ENCODE assay signal across 24 cellular contexts in the genomic region with DNA sequence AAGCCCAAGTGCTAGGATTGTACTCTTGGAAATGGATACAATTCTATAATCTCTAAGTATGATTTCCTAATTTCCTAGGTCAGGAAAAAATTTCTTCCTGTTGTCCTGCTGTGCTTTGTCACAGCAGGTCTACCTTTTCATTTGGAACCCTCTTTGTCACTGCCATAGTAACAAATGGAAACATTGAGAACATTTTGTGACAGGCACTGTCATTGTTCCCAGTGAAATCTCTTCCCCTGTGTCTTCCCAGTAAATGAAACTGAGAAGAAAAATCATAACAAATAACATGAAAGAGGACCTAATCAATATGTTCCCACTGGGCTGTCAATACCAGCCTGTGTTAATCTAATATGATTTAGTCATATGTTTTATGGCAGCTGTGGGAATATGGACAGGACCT.
"Had no signal": no experiment of that assay in that cellular context is flagged by ENCODE, and none has a peak within 500 bp of the region (broad histone marks: within the 10 kb centered on the region; RNA-seq: fewer than 3 reads in every experiment).

No MANE protein-coding gene starts in this region.

- H3K4me3 ChIP-seq: adrenal gland, ascending aorta, dorsolateral prefrontal cortex, heart right ventricle, mucosa of descending colon, smooth muscle cell, thoracic aorta had no signal

- H3K27ac ChIP-seq: adrenal gland, ascending aorta, dorsolateral prefrontal cortex, heart right ventricle, thoracic aorta had no signal

- H3K27me3 Mint-ChIP-seq: activated naive CD8-positive, alpha-beta T cell; activated T-helper 17 cell treated with anti-CD3 and anti-CD28 coated beads, Interleukin-2, amount 50 U/mL, for 72 hours; memory B cell; type B pancreatic cell had no signal

- H3K9me3 ChIP-seq: adrenal gland, ascending aorta, mucosa of descending colon, thoracic aorta had no signal

- DNase-seq: activated CD4-positive, alpha-beta T cell treated with anti-CD3 and anti-CD28 coated beads for 1 hour; activated CD4-positive, alpha-beta T cell treated with anti-CD3 and anti-CD28 coated beads, Interleukin-2, amount 50 U/mL, for 1 hour; activated CD8-positive, alpha-beta T cell treated with anti-CD3 and anti-CD28 coated beads, Interleukin-2, amount 10 ng/mL, durations not matched to agents 7 days and 5 days; activated naive CD4-positive, alpha-beta T cell; adrenal gland; central memory CD4-positive, alpha-beta T cell; dorsolateral prefrontal cortex; heart right ventricle; left colon; mucosa of descending colon; stimulated activated CD4-positive, alpha-beta T cell treated with anti-CD3 and anti-CD28 coated beads, Interleukin-15, amount 100 ng/mL, for 24 hours; stimulated activated CD8-positive, alpha-beta memory T cell treated with anti-CD3 and anti-CD28 coated beads, Interleukin-4, amount 100 ng/mL, for 48 hours; stimulated activated naive CD4-positive, alpha-beta T cell treated with Interleukin-2 at 50 U/mL for 16 hours; T-helper 9 cell had no signal

- FAIRE-seq: colon had no signal

- H3K36me3 ChIP-seq: adrenal gland, thoracic aorta had no signal

- H3K27ac Mint-ChIP-seq: activated CD8-positive, alpha-beta T cell treated with anti-CD3 and anti-CD28 coated beads, Interleukin-2, amount 10 ng/mL, durations not matched to agents 7 days and 5 days; activated T-helper 17 cell treated with anti-CD3 and anti-CD28 coated beads, Interleukin-2, amount 50 U/mL, for 72 hours; memory B cell; type B pancreatic cell had no signal

- H3K4me1 Mint-ChIP-seq: activated T-helper 17 cell treated with anti-CD3 and anti-CD28 coated beads, Interleukin-2, amount 50 U/mL, for 72 hours had no signal

- H3K4me3 Mint-ChIP-seq: activated CD8-positive, alpha-beta T cell treated with anti-CD3 and anti-CD28 coated beads, Interleukin-2, amount 10 ng/mL, durations not matched to agents 7 days and 5 days; activated naive CD8-positive, alpha-beta T cell; activated T-helper 17 cell treated with anti-CD3 and anti-CD28 coated beads, Interleukin-2, amount 50 U/mL, for 72 hours; memory B cell; neural crest cell; type B pancreatic cell had no signal

- ATAC-seq: activated CD8-positive, alpha-beta T cell treated with anti-CD3 and anti-CD28 coated beads, Interleukin-2, amount 10 ng/mL, durations not matched to agents 7 days and 5 days; activated T-helper 17 cell treated with anti-CD3 and anti-CD28 coated beads, Interleukin-2, amount 50 U/mL, for 72 hours; heart right ventricle; left colon; mucosa of descending colon; sciatic nerve had no signal

- H3K9me3 Mint-ChIP-seq: activated T-helper 17 cell treated with anti-CD3 and anti-CD28 coated beads, Interleukin-2, amount 50 U/mL, for 72 hours; neural crest cell; type B pancreatic cell had no signal

- H3K4me1 ChIP-seq: adrenal gland, ascending aorta had no signal

- H3K27me3 ChIP-seq: adrenal gland, ascending aorta, dorsolateral prefrontal cortex, heart right ventricle had no signal
